32 cellular contexts compared by ENCODE assay signal in genomic region chr3:103863381-103863780, GRCh38.
DNase-seq lines count a peak whose midpoint lies in the region; ATAC-seq, FAIRE-seq and TF ChIP-seq lines count a peak whose summit lies in the region.
"Had no signal": no experiment of that assay in that cellular context is flagged by ENCODE, and none has a peak within 500 bp of the region (broad histone marks: within the 10 kb centered on the region; RNA-seq: fewer than 3 reads in every experiment).

No MANE protein-coding gene starts in this region.

- H3K23ac ChIP-seq in IMR-90 (ENCODE audit: low read depth, low read length): no peak overlapping the region

- POLR2A ChIA-PET in HepG2 (lab: Yijun Ruan, JAX) (no interaction called here), A549 (lab: Yijun Ruan, JAX) (no interaction called here), IMR-90 (lab: Charles Lee; ENCODE audit: unreplicated experiment) (no interaction called here)

- H2BK20ac ChIP-seq in IMR-90 (ENCODE audit: low read depth, low read length): no peak overlapping the region

- no peaks in the 10 kb centered on the region for H3K36me3 ChIP-seq in HepG2 (replicated peaks in 1 of 2; ENCODE audit: control insufficient read depth in 1 of 2, insufficient read depth in 2 of 2, low read length in 2 of 2)
- H3K36me3 ChIP-seq in right lobe of liver: no peaks in the 10 kb centered on the region
- H3K36me3 ChIP-seq in IMR-90 (ENCODE audit: control insufficient read depth, insufficient read depth, low read length): no peaks in the 10 kb centered on the region
- H3K36me3 ChIP-seq: BE2C; BLaER1; BLaER1 treated with 17β-estradiol and CSF1 and Interleukin-3, amounts not matched to agents 10 nM and 100 nM had no signal

- no peak overlapping the region for H3K56ac ChIP-seq in IMR-90 (ENCODE audit: extremely low read depth, insufficient read depth, low read length)

- TF ChIP-seq RAD21 in HepG2 (CRISPR knock-in tag; IDR thresholded peaks at IDR 0.05) (no peak), A549 (conservative IDR thresholded peaks at IDR 0.05 in 1 of 2, IDR thresholded peaks at IDR 0.05 in 1 of 2) (no peak), IMR-90 (IDR thresholded peaks at IDR 0.05; ENCODE audit: low read length) (no peak)

- BruUV-seq in HepG2 (replicated peaks; lab: Mats Ljungman, UMichigan): no TSS peak
- BruUV-seq in IMR-90 (replicated peaks; lab: Mats Ljungman, UMichigan): no TSS peak

- H4K5ac ChIP-seq in IMR-90 (ENCODE audit: low read depth, low read length): no peak overlapping the region

- H3K4ac ChIP-seq in IMR-90 (ENCODE audit: low read depth, low read length): no peak overlapping the region

- H3K27ac ChIP-seq in HepG2 (ENCODE audit: extremely low read length, insufficient read depth, low read length): no peak overlapping the region
- no peak overlapping the region for H3K27ac ChIP-seq in right lobe of liver
- H3K27ac ChIP-seq in A549: no peak overlapping the region
- H3K27ac ChIP-seq in IMR-90 (ENCODE audit: insufficient read depth, low read length): no peak overlapping the region
- H3K27ac ChIP-seq: 22Rv1; BLaER1; BLaER1 treated with 17β-estradiol and CSF1 and Interleukin-3, amounts not matched to agents 10 nM and 100 nM; C4-2B had no signal

- CTCF ChIA-PET in HepG2 (lab: Yijun Ruan, JAX; ENCODE audit: low intra/inter-chr PET ratio, low total read pairs) (no interaction called here), A549 (lab: Yijun Ruan, JAX) (no interaction called here), IMR-90 (lab: Yijun Ruan, JAX) (no interaction called here)

- H2AFZ ChIP-seq in HepG2 (ENCODE audit: low read length): no peak overlapping the region
- H2AFZ ChIP-seq in IMR-90 (replicated peaks; ENCODE audit: low read length, poor library complexity): no peak overlapping the region

- H2AK5ac ChIP-seq in IMR-90 (ENCODE audit: low read depth, low read length): no peak overlapping the region

- dilution Hi-C loops in IMR-90 (cut with HindIII; ENCODE audit: low sequenced_read_pairs, unreplicated experiment): no loop called here

- no peak overlapping the region for H3K4me2 ChIP-seq in HepG2 (ENCODE audit: low read depth, low read length)
- no peak overlapping the region for H3K4me2 ChIP-seq in A549
- H3K4me2 ChIP-seq in IMR-90 (ENCODE audit: low read depth, low read length): no peak overlapping the region
- H3K4me2 ChIP-seq: BLaER1; BLaER1 treated with 17β-estradiol and CSF1 and Interleukin-3, amounts not matched to agents 10 nM and 100 nM had no signal

- H3K9ac ChIP-seq in HepG2 (ENCODE audit: insufficient read depth, low read depth, low read length) (no peak overlapping the region), IMR-90 (ENCODE audit: low read depth, low read length) (no peak overlapping the region)
- H3K9ac ChIP-seq: BLaER1; BLaER1 treated with 17β-estradiol and CSF1 and Interleukin-3, amounts not matched to agents 10 nM and 100 nM had no signal

- H4K8ac ChIP-seq in IMR-90 (ENCODE audit: low read depth in 2 of 2, low read length in 2 of 2): no peak overlapping the region

- in situ Hi-C loops in HepG2 (cut with HindIII; ENCODE audit: extremely low pct_ligation_motif_present, low pct_unique_long_range_greater_than_20kb): no loop called here
- in situ Hi-C loops in IMR-90 (cut with MboI; ENCODE audit: low sequenced_read_pairs): no loop called here

- H3K79me2 ChIP-seq in HepG2 (ENCODE audit: insufficient read depth, low read length): no peaks in the 10 kb centered on the region

- no peaks in the 10 kb centered on the region for H4K20me1 ChIP-seq in HepG2 (ENCODE audit: insufficient read depth, low read length)
- H4K20me1 ChIP-seq in IMR-90 (ENCODE audit: insufficient read depth, low read length): no peaks in the 10 kb centered on the region
- H4K20me1 ChIP-seq: BLaER1; BLaER1 treated with 17β-estradiol and CSF1 and Interleukin-3, amounts not matched to agents 10 nM and 100 nM had no signal

- intact Hi-C loops in HepG2 (cut with micrococcal nuclease; ENCODE audit: unreplicated experiment): no loop called here
- intact Hi-C loops in right lobe of liver (cut with DNase I): no loop called here
- intact Hi-C loops in IMR-90 (cut with micrococcal nuclease): no loop called here

- no peak overlapping the region for H2BK5ac ChIP-seq in IMR-90 (ENCODE audit: low read depth, low read length, poor library complexity, severe bottlenecking)

- no peak for ATAC-seq in HepG2
- no peak for ATAC-seq in right lobe of liver
- no peak for ATAC-seq in A549
- ATAC-seq in IMR-90 (ENCODE audit: low read depth): no peak
- no peak for ATAC-seq in HG03135 (IDR thresholded peaks at IDR 0.05; ENCODE audit: unreplicated experiment)
- ATAC-seq: CD8-positive, alpha-beta T cell had no signal

- TF ChIP-seq POLR2A in HepG2 (IDR thresholded peaks at IDR 0.05; ENCODE audit: insufficient read depth in 1 of 2, low read depth in 2 of 2, low read length in 2 of 2) (no peak), right lobe of liver (IDR thresholded peaks at IDR 0.05) (no peak), A549 (IDR thresholded peaks at IDR 0.05; ENCODE audit: low read length) (no peak), IMR-90 (IDR thresholded peaks at IDR 0.05; ENCODE audit: low read depth, low read length) (no peak)

- H3K27me3 ChIP-seq in HepG2 (ENCODE audit: control insufficient read depth in 1 of 2, insufficient read depth in 2 of 2, low read length in 2 of 2) (no peaks in the 10 kb centered on the region), right lobe of liver (no peaks in the 10 kb centered on the region), IMR-90 (ENCODE audit: control insufficient read depth, insufficient read depth, low read length) (no peaks in the 10 kb centered on the region)
- H3K27me3 ChIP-seq: BE2C; BLaER1; BLaER1 treated with 17β-estradiol and CSF1 and Interleukin-3, amounts not matched to agents 10 nM and 100 nM had no signal

- TF ChIP-seq CTCF in HepG2 (CRISPR knock-in tag; IDR thresholded peaks at IDR 0.05) (no peak), right lobe of liver (IDR thresholded peaks at IDR 0.05) (no peak), A549 (IDR thresholded peaks at IDR 0.05) (no peak), IMR-90 (conservative IDR thresholded peaks at IDR 0.05; ENCODE audit: low read depth, low read length) (no peak)

- no peak overlapping the region for H3K18ac ChIP-seq in IMR-90 (ENCODE audit: low read depth, low read length)

- H2BK120ac ChIP-seq in IMR-90 (ENCODE audit: low read depth, low read length): no peak overlapping the region

- no peaks in the 10 kb centered on the region for H3K79me1 ChIP-seq in IMR-90 (ENCODE audit: low read depth in 1 of 2, low read length in 2 of 2)

- H3K4me1 ChIP-seq in HepG2 (ENCODE audit: insufficient read depth, low read length) (no peaks in the 10 kb centered on the region), right lobe of liver (no peaks in the 10 kb centered on the region), A549 (no peaks in the 10 kb centered on the region), IMR-90 (ENCODE audit: control insufficient read depth, insufficient read depth, low read length) (no peaks in the 10 kb centered on the region)
- H3K4me1 ChIP-seq: BE2C; BLaER1; BLaER1 treated with 17β-estradiol and CSF1 and Interleukin-3, amounts not matched to agents 10 nM and 100 nM; Caco-2 had no signal

- FAIRE-seq in HepG2 (lab: Jason Lieb, UNC): no peak
- FAIRE-seq in A549 (lab: Jason Lieb, UNC): no peak
- FAIRE-seq: A204.1, D721Med had no signal

- H2BK15ac ChIP-seq in IMR-90 (ENCODE audit: low read depth, low read length): no peak overlapping the region

- H3K9me1 ChIP-seq in IMR-90 (ENCODE audit: insufficient read depth, low read length): no peaks in the 10 kb centered on the region

- H3K4me3 ChIP-seq in HepG2 (replicated peaks in 1 of 3; ENCODE audit: insufficient read depth in 1 of 3, low read depth in 2 of 3, low read length in 3 of 3) (no peak overlapping the region), right lobe of liver (no peak overlapping the region), A549 (no peak overlapping the region), IMR-90 (ENCODE audit: insufficient read depth, low read depth, low read length) (no peak overlapping the region)
- H3K4me3 ChIP-seq: BLaER1; BLaER1 treated with 17β-estradiol and CSF1 and Interleukin-3, amounts not matched to agents 10 nM and 100 nM had no signal

- H3K14ac ChIP-seq in IMR-90 (replicated peaks; ENCODE audit: low read depth, low read length): no peak overlapping the region

- no peak overlapping the region for H4K91ac ChIP-seq in IMR-90 (ENCODE audit: insufficient read depth, low read depth, low read length)

- DNase-seq in HepG2 (ENCODE audit: low spot score): no peak
- no peak for DNase-seq in right lobe of liver
- DNase-seq in A549 (ENCODE audit: low read depth in 1 of 2, low spot score in 1 of 2): no peak
- DNase-seq in IMR-90: no peak
- DNase-seq in NCI-H2029 (lab: John Stamatoyannopoulos, UW): no peak
- DNase-seq: 8988T; ACHN; AML-193; BE2C; C1 segment of cervical spinal cord; Caco-2; Calu3; CD4-positive, alpha-beta memory T cell; CD4-positive, alpha-beta T cell; CD4-positive, CD25-positive, alpha-beta regulatory T cell; CD8-positive, alpha-beta memory T cell; CD8-positive, alpha-beta T cell; COR-L47; DMS 273 treated with DMSO at 0.1 percent for 48 hours; DMS153; DMS53; DMS79; DMS79 treated with DMSO at 0.1 percent for 48 hours; DND-41; EL had no signal

- H2AK9ac ChIP-seq in IMR-90 (replicated peaks; ENCODE audit: low read depth, low read length, poor library complexity): no peak overlapping the region

- H3K9me3 ChIP-seq in HepG2 (ENCODE audit: low read length) (no peaks in the 10 kb centered on the region), right lobe of liver (no peaks in the 10 kb centered on the region), A549 (no peaks in the 10 kb centered on the region), IMR-90 (ENCODE audit: control insufficient read depth, insufficient read depth, low read length) (no peaks in the 10 kb centered on the region; the same call in 1 of the 2 replicates)
- H3K9me3 ChIP-seq: BE2C; BLaER1; BLaER1 treated with 17β-estradiol and CSF1 and Interleukin-3, amounts not matched to agents 10 nM and 100 nM; Caco-2 had no signal

- WGBS in HepG2 (ENCODE audit: low lambda C conversion rate): 14% methylated on average over 3 of the region's 3 CpGs
- WGBS in right lobe of liver (ENCODE audit: insufficient coverage, low coverage, low lambda C conversion rate, missing lambda C conversion rate): 38% methylated on average over 2 of the region's 3 CpGs
- 26% methylated on average over 3 of the region's 3 CpGs for WGBS in A549 (ENCODE audit: missing lambda C conversion rate)
- WGBS in IMR-90 (ENCODE audit: extremely low coverage in 2 of 2, insufficient read length in 1 of 2), 2 experiments: 40% methylated on average over 1 of the region's 3 CpGs; no CpG with 5 or more reads in 1 of the 2 experiments

- TF ChIP-seq EP300 in HepG2 (IDR thresholded peaks at IDR 0.05; ENCODE audit: low read depth in 2 of 2, low read length in 2 of 2) (no peak), HepG2 (CRISPR knock-in tag; IDR thresholded peaks at IDR 0.05; ENCODE audit: borderline replicate concordance) (no peak), A549 (IDR thresholded peaks at IDR 0.05) (no peak)

TF ChIP-seq in A549, 52 proteins besides CTCF, POLR2A, EP300 and RAD21 (continues in another document):
- TF ChIP-seq HDAC2 (IDR thresholded peaks at IDR 0.05) (no peak), PHF8 (IDR thresholded peaks at IDR 0.05; ENCODE audit: borderline replicate concordance, low read depth) (no peak)

TF ChIP-seq in IMR-90, 13 proteins besides CTCF, POLR2A, EP300 and RAD21 (continues in another document):
- peak; percentile 49 for TF ChIP-seq MAFK (IDR thresholded peaks at IDR 0.05; ENCODE audit: low read depth, low read length)

Comparison
In these comparisons a context has a peak if more than half of its experiments do, and no peak if none do; other contexts are left out.
1. Of the 38 proteins assayed by ChIP-seq in both HepG2 and A549: peak only in HepG2: none; only in A549: none; in both: MAFK; in neither: 37.